Comparison of ENCODE assay signal across 1 cellular context in genomic region chr3:124007186-124007585, GRCh38.
A peak's percentile ranks its signal among the peaks of the same experiment; 100 is the strongest.
TF ChIP-seq lines count a peak whose summit lies in the region.

No MANE protein-coding gene starts in this region.

TF ChIP-seq in GM12878, 131 proteins besides CTCF, POLR2A, EP300 and RAD21:
- TF ChIP-seq POU2F2 (IDR thresholded peaks at IDR 0.05; ENCODE audit: borderline replicate concordance, low read depth, low read length) (no peak), MEF2A (IDR thresholded peaks at IDR 0.05; ENCODE audit: insufficient read depth, low read depth, low read length) (0 out of 2 replicates have a peak, but pooled peaks have one; percentile 21), ZBTB33 (IDR thresholded peaks at IDR 0.05) (no peak), PBX3 (IDR thresholded peaks at IDR 0.05; ENCODE audit: insufficient replicate concordance, low read depth, low read length) (no peak), BHLHE40 (IDR thresholded peaks at IDR 0.05; ENCODE audit: borderline replicate concordance in 1 of 2, low read depth in 2 of 2, low read length in 1 of 2) (peak; percentile 64 to 78), RUNX3 (IDR thresholded peaks at IDR 0.05; ENCODE audit: low read length) (peak; percentile 58), NR2F1 (conservative IDR thresholded peaks at IDR 0.05) (no peak), GABPA (IDR thresholded peaks at IDR 0.05; ENCODE audit: low read depth) (no peak), SP1 (IDR thresholded peaks at IDR 0.05; ENCODE audit: low read depth, low read length) (no peak), IKZF1 (conservative IDR thresholded peaks at IDR 0.05) (no peak), TCF7 (IDR thresholded peaks at IDR 0.05; ENCODE audit: borderline replicate concordance) (peak; percentile 55; the same call in 1 of the 2 replicates), NFIC (IDR thresholded peaks at IDR 0.05; ENCODE audit: low read depth, low read length) (peak; percentile 24; the same call in 1 of the 2 replicates), E2F8 (IDR thresholded peaks at IDR 0.05; ENCODE audit: low read depth, partially characterized antibody) (no peak), MYC (IDR thresholded peaks at IDR 0.05; ENCODE audit: insufficient read depth, insufficient read length, insufficient replicate concordance, low read length, severe bottlenecking) (no peak), RELA (IDR thresholded peaks at IDR 0.05; ENCODE audit: borderline replicate concordance, partially characterized antibody) (no peak), TAF1 (IDR thresholded peaks at IDR 0.05; ENCODE audit: borderline replicate concordance, low read depth, low read length) (no peak), CBFB (IDR thresholded peaks at IDR 0.05; ENCODE audit: low read depth) (no peak), CBX5 (IDR thresholded peaks at IDR 0.05; ENCODE audit: low read depth) (no peak), ZNF687 (IDR thresholded peaks at IDR 0.05) (no peak), CBX3 (IDR thresholded peaks at IDR 0.05; ENCODE audit: borderline replicate concordance, low read depth) (no peak), RAD51 (IDR thresholded peaks at IDR 0.05) (peak; percentile 41; the same call in 1 of the 2 replicates), CHD4 (IDR thresholded peaks at IDR 0.05) (no peak), STAT1 (conservative IDR thresholded peaks at IDR 0.05) (no peak), KLF5 (IDR thresholded peaks at IDR 0.05; ENCODE audit: partially characterized antibody) (no peak), ZNF217 (IDR thresholded peaks at IDR 0.05) (no peak), IKZF2 (IDR thresholded peaks at IDR 0.05) (no peak), EED (IDR thresholded peaks at IDR 0.05; ENCODE audit: low read depth) (no peak), SKIL (IDR thresholded peaks at IDR 0.05; ENCODE audit: low read depth, poor library complexity, severe bottlenecking) (no peak), TBL1XR1 (IDR thresholded peaks at IDR 0.05; ENCODE audit: low read depth, low read length) (no peak), HDAC2 (IDR thresholded peaks at IDR 0.05) (no peak)
